1 cellular context compared by ENCODE assay signal in genomic region chr19:6530385-6531162, GRCh38.
A peak's percentile ranks its signal among the peaks of the same experiment; 100 is the strongest.
TF ChIP-seq lines count a peak whose summit lies in the region.

A gene with protein sequence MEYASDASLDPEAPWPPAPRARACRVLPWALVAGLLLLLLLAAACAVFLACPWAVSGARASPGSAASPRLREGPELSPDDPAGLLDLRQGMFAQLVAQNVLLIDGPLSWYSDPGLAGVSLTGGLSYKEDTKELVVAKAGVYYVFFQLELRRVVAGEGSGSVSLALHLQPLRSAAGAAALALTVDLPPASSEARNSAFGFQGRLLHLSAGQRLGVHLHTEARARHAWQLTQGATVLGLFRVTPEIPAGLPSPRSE (plus strand): TSS chr19:6531026. CDS start chr19:6531037, 11 bp downstream.

TF ChIP-seq in HEK293, 187 proteins besides CTCF, POLR2A, EP300 and RAD21 (continued from another document and continues in another):
- TF ChIP-seq BCL6B (tag by site-specific recombination; IDR thresholded peaks at IDR 0.05): peak; percentile 8; the same call in 1 of the 2 replicates
- TF ChIP-seq ZSCAN30 (tag by site-specific recombination; IDR thresholded peaks at IDR 0.05): no peak; the same call in 1 of the 2 replicates
- TF ChIP-seq, protein P1, sequence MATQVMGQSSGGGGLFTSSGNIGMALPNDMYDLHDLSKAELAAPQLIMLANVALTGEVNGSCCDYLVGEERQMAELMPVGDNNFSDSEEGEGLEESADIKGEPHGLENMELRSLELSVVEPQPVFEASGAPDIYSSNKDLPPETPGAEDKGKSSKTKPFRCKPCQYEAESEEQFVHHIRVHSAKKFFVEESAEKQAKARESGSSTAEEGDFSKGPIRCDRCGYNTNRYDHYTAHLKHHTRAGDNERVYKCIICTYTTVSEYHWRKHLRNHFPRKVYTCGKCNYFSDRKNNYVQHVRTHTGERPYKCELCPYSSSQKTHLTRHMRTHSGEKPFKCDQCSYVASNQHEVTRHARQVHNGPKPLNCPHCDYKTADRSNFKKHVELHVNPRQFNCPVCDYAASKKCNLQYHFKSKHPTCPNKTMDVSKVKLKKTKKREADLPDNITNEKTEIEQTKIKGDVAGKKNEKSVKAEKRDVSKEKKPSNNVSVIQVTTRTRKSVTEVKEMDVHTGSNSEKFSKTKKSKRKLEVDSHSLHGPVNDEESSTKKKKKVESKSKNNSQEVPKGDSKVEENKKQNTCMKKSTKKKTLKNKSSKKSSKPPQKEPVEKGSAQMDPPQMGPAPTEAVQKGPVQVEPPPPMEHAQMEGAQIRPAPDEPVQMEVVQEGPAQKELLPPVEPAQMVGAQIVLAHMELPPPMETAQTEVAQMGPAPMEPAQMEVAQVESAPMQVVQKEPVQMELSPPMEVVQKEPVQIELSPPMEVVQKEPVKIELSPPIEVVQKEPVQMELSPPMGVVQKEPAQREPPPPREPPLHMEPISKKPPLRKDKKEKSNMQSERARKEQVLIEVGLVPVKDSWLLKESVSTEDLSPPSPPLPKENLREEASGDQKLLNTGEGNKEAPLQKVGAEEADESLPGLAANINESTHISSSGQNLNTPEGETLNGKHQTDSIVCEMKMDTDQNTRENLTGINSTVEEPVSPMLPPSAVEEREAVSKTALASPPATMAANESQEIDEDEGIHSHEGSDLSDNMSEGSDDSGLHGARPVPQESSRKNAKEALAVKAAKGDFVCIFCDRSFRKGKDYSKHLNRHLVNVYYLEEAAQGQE (tag by site-specific recombination; IDR thresholded peaks at IDR 0.05): peak; percentile 30; the same call in 1 of the 2 replicates
- no peak for TF ChIP-seq ZNF416 (tag by site-specific recombination; IDR thresholded peaks at IDR 0.05)
- TF ChIP-seq ZNF449 (tag by site-specific recombination; IDR thresholded peaks at IDR 0.05): no peak
- no peak for TF ChIP-seq ZNF677 (tag by site-specific recombination; IDR thresholded peaks at IDR 0.05)
- TF ChIP-seq ZNF600 (tag by site-specific recombination; IDR thresholded peaks at IDR 0.05): no peak
- no peak for TF ChIP-seq SCRT2 (tag by site-specific recombination; IDR thresholded peaks at IDR 0.05)
- TF ChIP-seq ZNF248 (tag by site-specific recombination; IDR thresholded peaks at IDR 0.05): peak; percentile 82; the same call in 1 of the 2 replicates
- no peak for TF ChIP-seq ZNF660 (tag by site-specific recombination; IDR thresholded peaks at IDR 0.05)
- 0 out of 2 replicates have a peak, but pooled peaks have one; percentile 81 for TF ChIP-seq HOXC10 (CRISPR knock-in tag; IDR thresholded peaks at IDR 0.05)
- no peak for TF ChIP-seq ZNF621 (tag by site-specific recombination; IDR thresholded peaks at IDR 0.05)
- TF ChIP-seq, protein P2, sequence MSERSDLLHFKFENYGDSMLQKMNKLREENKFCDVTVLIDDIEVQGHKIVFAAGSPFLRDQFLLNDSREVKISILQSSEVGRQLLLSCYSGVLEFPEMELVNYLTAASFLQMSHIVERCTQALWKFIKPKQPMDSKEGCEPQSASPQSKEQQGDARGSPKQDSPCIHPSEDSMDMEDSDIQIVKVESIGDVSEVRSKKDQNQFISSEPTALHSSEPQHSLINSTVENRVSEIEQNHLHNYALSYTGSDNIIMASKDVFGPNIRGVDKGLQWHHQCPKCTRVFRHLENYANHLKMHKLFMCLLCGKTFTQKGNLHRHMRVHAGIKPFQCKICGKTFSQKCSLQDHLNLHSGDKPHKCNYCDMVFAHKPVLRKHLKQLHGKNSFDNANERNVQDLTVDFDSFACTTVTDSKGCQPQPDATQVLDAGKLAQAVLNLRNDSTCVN (tag by site-specific recombination; optimal IDR thresholded peaks at IDR 0.05): peak; percentile 89
- TF ChIP-seq ZNF292 (tag by site-specific recombination; IDR thresholded peaks at IDR 0.05; ENCODE audit: borderline replicate concordance, low read depth): no peak
- no peak for TF ChIP-seq ZNF311 (tag by site-specific recombination; IDR thresholded peaks at IDR 0.05; ENCODE audit: borderline replicate concordance)
- peak; percentile 62 for TF ChIP-seq ZBTB21 (tag by site-specific recombination; IDR thresholded peaks at IDR 0.05)
- TF ChIP-seq, protein P3, sequence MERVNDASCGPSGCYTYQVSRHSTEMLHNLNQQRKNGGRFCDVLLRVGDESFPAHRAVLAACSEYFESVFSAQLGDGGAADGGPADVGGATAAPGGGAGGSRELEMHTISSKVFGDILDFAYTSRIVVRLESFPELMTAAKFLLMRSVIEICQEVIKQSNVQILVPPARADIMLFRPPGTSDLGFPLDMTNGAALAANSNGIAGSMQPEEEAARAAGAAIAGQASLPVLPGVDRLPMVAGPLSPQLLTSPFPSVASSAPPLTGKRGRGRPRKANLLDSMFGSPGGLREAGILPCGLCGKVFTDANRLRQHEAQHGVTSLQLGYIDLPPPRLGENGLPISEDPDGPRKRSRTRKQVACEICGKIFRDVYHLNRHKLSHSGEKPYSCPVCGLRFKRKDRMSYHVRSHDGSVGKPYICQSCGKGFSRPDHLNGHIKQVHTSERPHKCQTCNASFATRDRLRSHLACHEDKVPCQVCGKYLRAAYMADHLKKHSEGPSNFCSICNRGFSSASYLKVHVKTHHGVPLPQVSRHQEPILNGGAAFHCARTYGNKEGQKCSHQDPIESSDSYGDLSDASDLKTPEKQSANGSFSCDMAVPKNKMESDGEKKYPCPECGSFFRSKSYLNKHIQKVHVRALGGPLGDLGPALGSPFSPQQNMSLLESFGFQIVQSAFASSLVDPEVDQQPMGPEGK (tag by site-specific recombination; IDR thresholded peaks at IDR 0.05): no peak
- TF ChIP-seq ZBTB48 (tag by site-specific recombination; IDR thresholded peaks at IDR 0.05): no peak
- peak; percentile 95 for TF ChIP-seq ZBTB17 (tag by site-specific recombination; IDR thresholded peaks at IDR 0.05)
- TF ChIP-seq, protein P4, sequence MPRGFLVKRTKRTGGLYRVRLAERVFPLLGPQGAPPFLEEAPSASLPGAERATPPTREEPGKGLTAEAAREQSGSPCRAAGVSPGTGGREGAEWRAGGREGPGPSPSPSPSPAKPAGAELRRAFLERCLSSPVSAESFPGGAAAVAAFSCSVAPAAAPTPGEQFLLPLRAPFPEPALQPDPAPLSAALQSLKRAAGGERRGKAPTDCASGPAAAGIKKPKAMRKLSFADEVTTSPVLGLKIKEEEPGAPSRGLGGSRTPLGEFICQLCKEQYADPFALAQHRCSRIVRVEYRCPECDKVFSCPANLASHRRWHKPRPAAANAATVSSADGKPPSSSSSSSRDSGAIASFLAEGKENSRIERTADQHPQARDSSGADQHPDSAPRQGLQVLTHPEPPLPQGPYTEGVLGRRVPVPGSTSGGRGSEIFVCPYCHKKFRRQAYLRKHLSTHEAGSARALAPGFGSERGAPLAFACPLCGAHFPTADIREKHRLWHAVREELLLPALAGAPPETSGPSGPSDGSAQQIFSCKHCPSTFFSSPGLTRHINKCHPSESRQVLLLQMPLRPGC (tag by site-specific recombination; IDR thresholded peaks at IDR 0.05): 0 out of 2 replicates have a peak, but pooled peaks have one; percentile 62
- TF ChIP-seq ZNF596 (tag by site-specific recombination; IDR thresholded peaks at IDR 0.05): peak; percentile 33; the same call in 1 of the 2 replicates
- no peak for TF ChIP-seq MZF1 (tag by site-specific recombination; IDR thresholded peaks at IDR 0.05; ENCODE audit: borderline replicate concordance)
- peak; percentile 53 for TF ChIP-seq ZNF76 (tag by site-specific recombination; IDR thresholded peaks at IDR 0.05; ENCODE audit: borderline replicate concordance, low read depth)
- no peak for TF ChIP-seq ZNF623 (tag by site-specific recombination; IDR thresholded peaks at IDR 0.05)
- no peak for TF ChIP-seq ZNF521 (tag by site-specific recombination; IDR thresholded peaks at IDR 0.05)
- TF ChIP-seq, protein P5, sequence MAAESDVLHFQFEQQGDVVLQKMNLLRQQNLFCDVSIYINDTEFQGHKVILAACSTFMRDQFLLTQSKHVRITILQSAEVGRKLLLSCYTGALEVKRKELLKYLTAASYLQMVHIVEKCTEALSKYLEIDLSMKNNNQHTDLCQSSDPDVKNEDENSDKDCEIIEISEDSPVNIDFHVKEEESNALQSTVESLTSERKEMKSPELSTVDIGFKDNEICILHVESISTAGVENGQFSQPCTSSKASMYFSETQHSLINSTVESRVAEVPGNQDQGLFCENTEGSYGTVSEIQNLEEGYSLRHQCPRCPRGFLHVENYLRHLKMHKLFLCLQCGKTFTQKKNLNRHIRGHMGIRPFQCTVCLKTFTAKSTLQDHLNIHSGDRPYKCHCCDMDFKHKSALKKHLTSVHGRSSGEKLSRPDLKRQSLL (tag by site-specific recombination; IDR thresholded peaks at IDR 0.05): peak; percentile 99
- no peak for TF ChIP-seq ZNF280D (tag by site-specific recombination; IDR thresholded peaks at IDR 0.05)
- peak; percentile 72 for TF ChIP-seq ZBTB8A (tag by site-specific recombination; IDR thresholded peaks at IDR 0.05)
- TF ChIP-seq ZNF707 (tag by site-specific recombination; IDR thresholded peaks at IDR 0.05): no peak
- TF ChIP-seq ZNF585B (tag by site-specific recombination; IDR thresholded peaks at IDR 0.05): no peak
- TF ChIP-seq PRDM1 (tag by site-specific recombination; IDR thresholded peaks at IDR 0.05): peak; percentile 99
- peak; percentile 79; the same call in 1 of the 2 replicates for TF ChIP-seq KLF16 (tag by site-specific recombination; IDR thresholded peaks at IDR 0.05)
- peak; percentile 21; the same call in 1 of the 2 replicates for TF ChIP-seq ZFHX2 (tag by site-specific recombination; conservative IDR thresholded peaks at IDR 0.05)
- TF ChIP-seq ZSCAN16 (tag by site-specific recombination; IDR thresholded peaks at IDR 0.05): no peak
- 0 out of 2 replicates have a peak, but pooled peaks have one; percentile 12 for TF ChIP-seq ZNF266 (tag by site-specific recombination; IDR thresholded peaks at IDR 0.05; ENCODE audit: low read depth)
- peak; percentile 48 for TF ChIP-seq ZFP69B (tag by site-specific recombination; IDR thresholded peaks at IDR 0.05)
- no peak for TF ChIP-seq ZNF792 (tag by site-specific recombination; IDR thresholded peaks at IDR 0.05)
- TF ChIP-seq YY1 (tag by site-specific recombination; IDR thresholded peaks at IDR 0.05): no peak
- TF ChIP-seq SP7 (tag by site-specific recombination; IDR thresholded peaks at IDR 0.05): peak; percentile 83
- TF ChIP-seq IKZF3 (tag by site-specific recombination; IDR thresholded peaks at IDR 0.05): peak; percentile 70
- TF ChIP-seq ZNF555 (tag by site-specific recombination; conservative IDR thresholded peaks at IDR 0.05): no peak
- peak; percentile 88 for TF ChIP-seq ZNF2 (tag by site-specific recombination; IDR thresholded peaks at IDR 0.05)
- no peak for TF ChIP-seq ZNF768 (tag by site-specific recombination; IDR thresholded peaks at IDR 0.05)
- TF ChIP-seq ZNF629 (tag by site-specific recombination; IDR thresholded peaks at IDR 0.05): peak; percentile 88
- TF ChIP-seq ZNF777 (tag by site-specific recombination; IDR thresholded peaks at IDR 0.05; ENCODE audit: borderline replicate concordance): no peak
- TF ChIP-seq ZNF48 (tag by site-specific recombination; IDR thresholded peaks at IDR 0.05): peak; percentile 97
- peak; percentile 58; the same call in 1 of the 2 replicates for TF ChIP-seq KLF17 (tag by site-specific recombination; IDR thresholded peaks at IDR 0.05)
- peak; percentile 57 for TF ChIP-seq SP2 (tag by site-specific recombination; IDR thresholded peaks at IDR 0.05)
- peak; percentile 49 for TF ChIP-seq TRIM28 (IDR thresholded peaks at IDR 0.05; ENCODE audit: borderline replicate concordance, low read length)
- no peak for TF ChIP-seq ZNF112 (tag by site-specific recombination; IDR thresholded peaks at IDR 0.05)
